18 cellular contexts compared by ENCODE assay signal in the genomic region with DNA sequence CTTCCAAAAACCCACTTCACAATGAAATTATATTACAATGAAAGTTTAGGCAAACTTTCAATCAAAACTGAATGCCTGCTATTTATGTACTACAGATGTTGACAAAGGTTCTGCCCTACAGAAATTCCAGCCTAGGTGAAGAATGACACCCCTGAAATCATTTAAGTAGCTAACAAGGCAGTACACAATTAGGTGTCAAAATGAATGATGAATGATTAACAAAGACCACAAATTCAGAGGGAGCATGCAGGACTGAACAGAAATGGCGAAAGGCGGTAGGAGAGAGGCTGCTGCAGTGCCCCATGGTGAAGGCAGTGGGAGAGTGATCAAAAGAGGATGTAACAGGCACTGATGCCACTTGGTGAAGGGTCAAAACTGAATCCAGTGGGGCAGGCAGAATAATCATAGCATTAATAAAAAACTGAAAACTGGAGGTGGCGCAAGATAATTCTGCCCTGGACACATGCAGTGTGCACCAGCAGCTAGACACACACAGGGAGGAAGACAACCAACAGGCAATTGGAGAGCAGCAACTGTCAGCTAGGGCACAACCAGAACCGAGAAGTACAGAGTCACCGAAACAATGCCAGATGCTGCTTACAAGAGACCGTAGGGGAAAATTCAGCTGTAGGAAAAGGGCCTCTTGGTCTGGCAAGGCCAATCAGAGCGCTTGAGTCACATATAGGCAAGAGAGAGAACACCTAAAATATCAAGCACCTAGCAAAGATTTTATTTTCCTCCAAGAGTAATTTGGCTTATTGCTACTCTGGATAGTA. TPM values are rescaled to one million over a fixed set of nuclear protein-coding genes. Genes with fewer than 3 reads are reported as not detected.
DNase-seq lines count a peak whose midpoint lies in the region; ATAC-seq, FAIRE-seq and TF ChIP-seq lines count a peak whose summit lies in the region.
"Had no signal": no experiment of that assay in that cellular context is flagged by ENCODE, and none has a peak within 500 bp of the region (broad histone marks: within the 10 kb centered on the region; RNA-seq: fewer than 3 reads in every experiment).

No MANE protein-coding gene starts in this region.

- H3K4me3 ChIP-seq in GM06990 (replicated peaks; ENCODE audit: low read depth, low read length) (no peak overlapping the region), SU-DHL-6 (ENCODE audit: insufficient read depth, low read length, poor library complexity, severe bottlenecking) (no peak overlapping the region), neuronal stem cell (ENCODE audit: low read length in 2 of 2) (no peak overlapping the region)
- H3K4me3 ChIP-seq: GM23338, ovary, tibial artery had no signal

- TF ChIP-seq CTCF in GM06990 (IDR thresholded peaks at IDR 0.05; ENCODE audit: insufficient read depth, low read length, poor library complexity, severe bottlenecking) (no peak), SU-DHL-6 (IDR thresholded peaks at IDR 0.05; ENCODE audit: insufficient read depth, low read length, poor library complexity, severe bottlenecking) (no peak)
- no peak for TF ChIP-seq CTCF in activated CD8-positive, alpha-beta T cell treated with anti-CD3 and anti-CD28 coated beads for 36 hours (IDR thresholded peaks at IDR 0.05)

- H3K4me3 Mint-ChIP-seq in activated CD8-positive, alpha-beta T cell treated with anti-CD3 and anti-CD28 coated beads for 36 hours, result no peak overlapping the region
- H3K4me3 Mint-ChIP-seq: GM23338 had no signal

- H3K4me2 ChIP-seq in SU-DHL-6 (ENCODE audit: low read depth, low read length, poor library complexity, severe bottlenecking) (peak overlapping the region; percentile 24), neuronal stem cell (ENCODE audit: insufficient read depth, low read length, poor library complexity, severe bottlenecking) (peak overlapping the region; percentile 18)
- H3K4me2 ChIP-seq: GM23338 had no signal

- no peak overlapping the region for H3K14ac ChIP-seq in neuronal stem cell (ENCODE audit: low read length)

- no peaks in the 10 kb centered on the region for H3K36me3 ChIP-seq in GM06990 (ENCODE audit: control insufficient read depth, insufficient read depth, low read length)
- H3K36me3 ChIP-seq in SU-DHL-6 (ENCODE audit: low read length), result peaks cover 21% of the 10 kb centered on the region
- no peaks in the 10 kb centered on the region for H3K36me3 ChIP-seq in neuronal stem cell (replicated peaks in 1 of 2; ENCODE audit: control insufficient read depth in 2 of 2, insufficient read depth in 2 of 2, low read length in 2 of 2)
- H3K36me3 ChIP-seq: ovary, tibial artery had no signal

- peaks cover 3 to 7% of the 10 kb centered on the region in 2 donors for H3K4me1 ChIP-seq in neuronal stem cell (ENCODE audit: control insufficient read depth in 2 of 2, insufficient read depth in 1 of 2, low read depth in 1 of 2, low read length in 2 of 2)

- no peak overlapping the region for H3K23ac ChIP-seq in neuronal stem cell (ENCODE audit: low read depth, low read length, poor library complexity)

- H3K36me3 Mint-ChIP-seq in activated CD8-positive, alpha-beta T cell treated with anti-CD3 and anti-CD28 coated beads for 36 hours (ENCODE audit: low read depth), result peaks cover 11% of the 10 kb centered on the region

- peaks cover 34% of the 10 kb centered on the region for H4K20me1 ChIP-seq in SU-DHL-6 (ENCODE audit: low read depth, low read length)

- H4K8ac ChIP-seq in neuronal stem cell (ENCODE audit: low read depth, low read length), result no peak overlapping the region

- peaks cover 55% of the 10 kb centered on the region for H3K4me1 Mint-ChIP-seq in activated CD8-positive, alpha-beta T cell treated with anti-CD3 and anti-CD28 coated beads for 36 hours (ENCODE audit: low read depth)

- no peak overlapping the region for H3K9ac ChIP-seq in SU-DHL-6 (ENCODE audit: low read length)
- no peak overlapping the region for H3K9ac ChIP-seq in neuronal stem cell (ENCODE audit: low read depth, low read length, poor library complexity)

- no peak overlapping the region for H3K18ac ChIP-seq in neuronal stem cell (ENCODE audit: low read length)

- H4K91ac ChIP-seq in neuronal stem cell (ENCODE audit: low read depth, low read length, poor library complexity), result no peak overlapping the region

- peaks cover 84% of the 10 kb centered on the region for H3K79me2 ChIP-seq in SU-DHL-6 (ENCODE audit: insufficient read depth, low read length)

- no peak overlapping the region for H2BK15ac ChIP-seq in neuronal stem cell (ENCODE audit: low read length)

- POLR2A ChIA-PET in activated CD8-positive, alpha-beta T cell treated with anti-CD3 and anti-CD28 coated beads for 36 hours (lab: Charles Lee), result no interaction called here

- FAIRE-seq in GM19239 (lab: Jason Lieb, UNC), result peak; percentile 73

- no peaks in the 10 kb centered on the region for H3K27me3 Mint-ChIP-seq in activated CD8-positive, alpha-beta T cell treated with anti-CD3 and anti-CD28 coated beads for 36 hours

- peaks cover 10% of the 10 kb centered on the region for H3K9me3 Mint-ChIP-seq in activated CD8-positive, alpha-beta T cell treated with anti-CD3 and anti-CD28 coated beads for 36 hours

- H3K27ac Mint-ChIP-seq in activated CD8-positive, alpha-beta T cell treated with anti-CD3 and anti-CD28 coated beads for 36 hours, result no peak overlapping the region
- H3K27ac Mint-ChIP-seq: GM23338 had no signal

- peak overlapping the region; percentile 37 for H2AK5ac ChIP-seq in neuronal stem cell (ENCODE audit: low read depth, low read length)

- CTCF ChIA-PET in activated CD8-positive, alpha-beta T cell treated with anti-CD3 and anti-CD28 coated beads for 36 hours (lab: Charles Lee), result interaction anchor here (0.8 to 1.7 kb wide), 2 partner anchors 10 to 12 kb away, joined by 3 to 5 read pairs; no protein-coding TSS in a partner anchor

- no peak overlapping the region for H2BK12ac ChIP-seq in neuronal stem cell (ENCODE audit: low read length)

- H2AFZ ChIP-seq in SU-DHL-6 (ENCODE audit: low read depth, low read length, severe bottlenecking), result no peak overlapping the region
- no peak overlapping the region for H2AFZ ChIP-seq in neuronal stem cell (ENCODE audit: low read length)
- H2AFZ ChIP-seq: GM23338 had no signal

- H2BK5ac ChIP-seq in neuronal stem cell (ENCODE audit: low read length), result no peak overlapping the region

- peaks cover 4% of the 10 kb centered on the region for H3F3A ChIP-seq in SU-DHL-6 (ENCODE audit: insufficient read depth)

- H3K27ac ChIP-seq in SU-DHL-6 (ENCODE audit: low read depth, low read length) (no peak overlapping the region), neuronal stem cell (replicated peaks; ENCODE audit: low read length) (no peak overlapping the region)
- H3K27ac ChIP-seq: ovary, tibial artery had no signal

- no peaks in the 10 kb centered on the region for H3K9me2 ChIP-seq in SU-DHL-6 (replicated peaks; ENCODE audit: insufficient read depth, low read length)

- intact Hi-C loops in Right ventricle myocardium inferior (cut with DNase I), result no loop called here
- intact Hi-C loops in activated CD8-positive, alpha-beta T cell treated with anti-CD3 and anti-CD28 coated beads for 36 hours (cut with micrococcal nuclease), result loop anchor here (10.0 kb wide), 1 partner anchor 136 kb away; no protein-coding TSS in a partner anchor

- DNase-seq in GM06990 (ENCODE audit: extremely low read depth, insufficient read length) (peak; percentile 49), GM19239 (ENCODE audit: insufficient read length, low spot score) (no peak), neuronal stem cell (ENCODE audit: low spot score) (no peak), Right ventricle myocardium inferior (ENCODE audit: missing footprints) (no peak)
- DNase-seq in activated CD8-positive, alpha-beta T cell treated with anti-CD3 and anti-CD28 coated beads for 36 hours, result no peak
- no peak for DNase-seq in stimulated activated CD4-positive, alpha-beta T cell treated with anti-CD3 and anti-CD28 coated beads, Interleukin-2, amount 100 ng/mL, for 48 hours
- DNase-seq: amygdala; DMS79; KBM-7; left cardiac atrium; midbrain; NCI-H446; ovary; stimulated activated CD4-positive, alpha-beta T cell treated with anti-CD3 and anti-CD28 coated beads, Interleukin-4, amount 100 ng/mL, for 4 hours; tibial artery had no signal

- no CpG with 5 or more reads among the region's 7 CpGs for WGBS in neuronal stem cell (ENCODE audit: extremely low coverage in 2 of 2, insufficient read length in 2 of 2, insufficient replicate concordance in 1 of 2), 2 donors

- H3K27me3 ChIP-seq in GM06990 (replicated peaks; ENCODE audit: control insufficient read depth, insufficient read depth, low read length) (no peaks in the 10 kb centered on the region), SU-DHL-6 (ENCODE audit: low read length) (no peaks in the 10 kb centered on the region), neuronal stem cell (ENCODE audit: control insufficient read depth in 3 of 3, insufficient read depth in 3 of 3, low read depth in 1 of 3, low read length in 3 of 3) (no peaks in the 10 kb centered on the region)
- H3K27me3 ChIP-seq: ovary, tibial artery had no signal

- no peak for ATAC-seq in Right ventricle myocardium inferior
- ATAC-seq in activated CD8-positive, alpha-beta T cell treated with anti-CD3 and anti-CD28 coated beads for 36 hours, result no peak
- ATAC-seq: GM23338, left cardiac atrium, Panc1 had no signal

- H2BK120ac ChIP-seq in neuronal stem cell (ENCODE audit: low read depth, low read length), result no peak overlapping the region

- H3K9me3 ChIP-seq in SU-DHL-6 (ENCODE audit: insufficient read depth, low read length), result peaks cover 9% of the 10 kb centered on the region; the same call in 1 of the 2 replicates
- H3K9me3 ChIP-seq in neuronal stem cell (replicated peaks in 1 of 2; ENCODE audit: control insufficient read depth in 2 of 2, insufficient read depth in 1 of 2, low read depth in 1 of 2, low read length in 2 of 2), result peaks cover 6 to 12% of the 10 kb centered on the region in 2 donors
- H3K9me3 ChIP-seq: ovary had no signal

- H3K4ac ChIP-seq in neuronal stem cell (ENCODE audit: low read length), result no peak overlapping the region

- H3K79me1 ChIP-seq in neuronal stem cell (ENCODE audit: low read depth, low read length), result peaks cover 6% of the 10 kb centered on the region

RNA-seq across cellular contexts. Expression of a gene that starts 4.5 kb away (rescaled TPM):
- polyA plus RNA-seq in neuronal stem cell (2013, experiment 1 of 2), result 21.7 TPM
- polyA plus RNA-seq in neuronal stem cell (2013, experiment 2 of 2), result 21.7 TPM
- total RNA-seq in Right ventricle myocardium inferior, result 26.0 TPM
- total RNA-seq in activated CD8-positive, alpha-beta T cell treated with anti-CD3 and anti-CD28 coated beads for 36 hours, result 10 to 100 TPM; 24.2 to 27.4 TPM
